In genomic region chr4:22170353-22170752, GRCh38 we compare ENCODE assay signal across 16 cellular contexts.
DNase-seq lines count a peak whose midpoint lies in the region; ATAC-seq and TF ChIP-seq lines count a peak whose summit lies in the region.
"Had no signal": no experiment of that assay in that cellular context is flagged by ENCODE, and none has a peak within 500 bp of the region (broad histone marks: within the 10 kb centered on the region; RNA-seq: fewer than 3 reads in every experiment).

No MANE protein-coding gene starts in this region.

- no peak overlapping the region for H3K27ac Mint-ChIP-seq in CD14-positive monocyte
- H3K27ac Mint-ChIP-seq: naive B cell had no signal

- WGBS in GM23248 (ENCODE audit: low coverage in 1 of 2, low lambda C conversion rate in 2 of 2, missing lambda C conversion rate in 2 of 2), 2 experiments: 88% methylated on average over 1 of the region's 1 CpG

- H3K4me2 ChIP-seq in GM23248 (ENCODE audit: unreplicated experiment): no peak overlapping the region

- no peaks in the 10 kb centered on the region for H3K27me3 ChIP-seq in GM23248 (replicated peaks; ENCODE audit: insufficient read depth)
- H3K27me3 ChIP-seq: left lung, suprapubic skin had no signal

- H3K9me2 ChIP-seq in GM23248 (ENCODE audit: insufficient read depth): no peaks in the 10 kb centered on the region

- in situ Hi-C loops in GM23248 (cut with MboI): no loop called here

- H3K4me3 ChIP-seq in GM23248: no peak overlapping the region
- H3K4me3 ChIP-seq: GM12878, left lung, suprapubic skin had no signal

- no peak overlapping the region for H2AFZ ChIP-seq in GM23248

- H3K27ac ChIP-seq in GM23248 (no peak overlapping the region), epithelial cell of prostate (no peak overlapping the region)
- H3K27ac ChIP-seq: C4-2B, left lung, suprapubic skin had no signal

- intact Hi-C loops in CD14-positive monocyte (cut with micrococcal nuclease) (no loop called here), Right ventricle myocardium inferior (cut with DNase I) (no loop called here)

- H3K4me1 ChIP-seq in GM23248 (ENCODE audit: insufficient read depth): peaks cover 6% of the 10 kb centered on the region
- H3K4me1 ChIP-seq: left lung, suprapubic skin had no signal

- H3K9me3 ChIP-seq in GM23248 (ENCODE audit: low read depth): no peaks in the 10 kb centered on the region
- H3K9me3 ChIP-seq: left lung, suprapubic skin had no signal

- H3K9me3 Mint-ChIP-seq in CD14-positive monocyte: peaks cover 1 to 14% (median 9%) of the 10 kb centered on the region in 7 donors

- no peaks in the 10 kb centered on the region for H3K4me1 Mint-ChIP-seq in CD14-positive monocyte
- H3K4me1 Mint-ChIP-seq: naive B cell had no signal

- DNase-seq in GM23248 (peak; percentile 78), RPMI7951 (ENCODE audit: low read depth) (peak; percentile 62), epithelial cell of prostate (ENCODE audit: low read depth, low spot score) (peak; percentile 22), non-pigmented ciliary epithelial cell (ENCODE audit: low read depth) (peak; percentile 53), CD14-positive monocyte (ENCODE audit: low spot score) (no peak), Right ventricle myocardium inferior (ENCODE audit: missing footprints) (no peak)
- DNase-seq in activated CD4-positive, CD25-positive, alpha-beta regulatory T cell (lab: John Stamatoyannopoulos, UW): no peak
- DNase-seq: activated effector memory CD4-positive, alpha-beta T cell treated with anti-CD3 and anti-CD28 coated beads, Interleukin-2, amount 50 U/mL, for 16 hours; central memory CD4-positive, alpha-beta T cell; DND-41; left lung; naive B cell; NCI-H1105 treated with DMSO at 0.1 percent for 48 hours had no signal

- H4K20me1 ChIP-seq in GM23248 (ENCODE audit: insufficient read depth): no peaks in the 10 kb centered on the region

- H3K4me3 Mint-ChIP-seq in CD14-positive monocyte: no peak overlapping the region

- peaks cover 6% of the 10 kb centered on the region; the same call in 1 of the 2 replicates for H3F3A ChIP-seq in GM23248 (ENCODE audit: insufficient read depth)

- no peaks in the 10 kb centered on the region for H3K27me3 Mint-ChIP-seq in CD14-positive monocyte (ENCODE audit: low read depth in 3 of 3)
- H3K27me3 Mint-ChIP-seq: naive B cell had no signal

- H3K79me2 ChIP-seq in GM23248 (ENCODE audit: insufficient read depth): no peaks in the 10 kb centered on the region

- H3K36me3 ChIP-seq in GM23248 (ENCODE audit: low read depth): no peaks in the 10 kb centered on the region
- H3K36me3 ChIP-seq: left lung, suprapubic skin had no signal

- no peaks in the 10 kb centered on the region for H3K36me3 Mint-ChIP-seq in CD14-positive monocyte
- H3K36me3 Mint-ChIP-seq: naive B cell had no signal

- H3K9ac ChIP-seq in GM23248: no peak overlapping the region

- no peak for TF ChIP-seq CTCF in CD14-positive monocyte (IDR thresholded peaks at IDR 0.05)

- no peak for ATAC-seq in Right ventricle myocardium inferior
- ATAC-seq: GM12878, left lung had no signal

Comparison
In these comparisons a context has a peak if more than half of its experiments do, and no peak if none do; other contexts are left out.
1. DNase-seq: peak in GM23248 (single experiment), RPMI7951 (single experiment), epithelial cell of prostate (single experiment) and non-pigmented ciliary epithelial cell (single experiment); none in CD14-positive monocyte (single experiment), Right ventricle myocardium inferior (single experiment) and activated CD4-positive, CD25-positive, alpha-beta regulatory T cell (0 of 4).